Comparison of ENCODE assay signal across 11 cellular contexts in the genomic region with DNA sequence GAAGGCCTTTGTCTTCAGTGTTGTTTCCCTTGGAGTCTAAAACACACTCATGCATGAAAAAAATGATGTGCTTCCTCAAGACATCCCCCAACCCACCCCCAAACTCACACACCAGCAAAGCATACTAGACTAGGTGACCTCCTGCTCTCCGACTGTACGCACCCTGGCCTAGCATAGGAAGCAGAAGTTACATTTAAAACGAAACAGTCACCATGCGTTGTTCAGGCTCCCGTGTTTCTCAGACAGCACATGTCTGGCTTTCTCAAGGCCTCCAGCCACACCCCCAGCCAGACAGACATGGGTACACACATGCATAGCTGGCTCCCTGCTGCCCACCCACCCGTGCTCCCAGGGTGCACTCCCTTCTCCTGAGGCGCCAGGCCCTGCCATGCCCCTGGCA. TPM values are rescaled to one million over a fixed set of nuclear protein-coding genes. Genes with fewer than 3 reads are reported as not detected.
DNase-seq lines count a peak whose midpoint lies in the region; ATAC-seq and TF ChIP-seq lines count a peak whose summit lies in the region.
"Had no signal": no experiment of that assay in that cellular context is flagged by ENCODE, and none has a peak within 500 bp of the region (broad histone marks: within the 10 kb centered on the region; RNA-seq: fewer than 3 reads in every experiment).

No MANE protein-coding gene starts in this region.

- H2BK5ac ChIP-seq in IMR-90 (ENCODE audit: low read depth, low read length, poor library complexity, severe bottlenecking): no peak overlapping the region

- H3K27ac Mint-ChIP-seq in activated T-helper 1 cell treated with anti-CD3 and anti-CD28 coated beads, Interleukin-12 subunit alpha, Interleukin-12 subunit beta, Interleukin-2, Interleukin-4 antibody, amounts not matched to agents 30 ng/mL and 10 ng/mL and 1 ng/mL, durations not matched to agents 14 hours and 24 hours and 36 hours: no peak overlapping the region

- ATAC-seq in GM19351 (IDR thresholded peaks at IDR 0.05; ENCODE audit: unreplicated experiment) (peak; percentile 86), IMR-90 (ENCODE audit: low read depth) (no peak; the same call in 1 of the 2 replicates)

- peaks cover 20% of the 10 kb centered on the region for H3K36me3 Mint-ChIP-seq in activated T-helper 1 cell treated with anti-CD3 and anti-CD28 coated beads, Interleukin-12 subunit alpha, Interleukin-12 subunit beta, Interleukin-2, Interleukin-4 antibody, amounts not matched to agents 30 ng/mL and 10 ng/mL and 1 ng/mL, durations not matched to agents 14 hours and 24 hours and 36 hours (ENCODE audit: low read depth)

- H3K4me3 ChIP-seq in A673 (ENCODE audit: low read depth, low read length, poor library complexity, severe bottlenecking) (no peak overlapping the region), IMR-90 (ENCODE audit: insufficient read depth, low read depth, low read length) (no peak overlapping the region), fibroblast of villous mesenchyme (ENCODE audit: low read depth, low read length) (no peak overlapping the region), vagina (no peak overlapping the region)
- H3K4me3 ChIP-seq: heart right ventricle, ovary had no signal

- peaks cover 34% of the 10 kb centered on the region for H3K36me3 ChIP-seq in A673 (ENCODE audit: insufficient read depth, low read length, poor library complexity, severe bottlenecking)
- peaks cover 10% of the 10 kb centered on the region for H3K36me3 ChIP-seq in IMR-90 (ENCODE audit: control insufficient read depth, insufficient read depth, low read length)
- no peaks in the 10 kb centered on the region for H3K36me3 ChIP-seq in vagina
- H3K36me3 ChIP-seq: ovary had no signal

- peaks cover 3 to 27% of the 10 kb centered on the region in 2 experiments; a peak in 3 of 4 replicates for H3K79me1 ChIP-seq in IMR-90 (ENCODE audit: low read depth in 1 of 2, low read length in 2 of 2)

- H2BK120ac ChIP-seq in IMR-90 (ENCODE audit: low read depth, low read length): no peak overlapping the region

- no peak for TF ChIP-seq CTCF in A673 (conservative IDR thresholded peaks at IDR 0.05; ENCODE audit: low read depth, low read length)
- TF ChIP-seq CTCF in IMR-90 (conservative IDR thresholded peaks at IDR 0.05; ENCODE audit: low read depth, low read length): no peak
- no peak for TF ChIP-seq CTCF in fibroblast of villous mesenchyme (IDR thresholded peaks at IDR 0.05; ENCODE audit: insufficient read depth, low read depth, low read length)
- TF ChIP-seq CTCF in vagina (IDR thresholded peaks at IDR 0.05): no peak

- H3K14ac ChIP-seq in IMR-90 (replicated peaks; ENCODE audit: low read depth, low read length): no peak overlapping the region

- no peaks in the 10 kb centered on the region for H3K27me3 Mint-ChIP-seq in activated T-helper 1 cell treated with anti-CD3 and anti-CD28 coated beads, Interleukin-12 subunit alpha, Interleukin-12 subunit beta, Interleukin-2, Interleukin-4 antibody, amounts not matched to agents 30 ng/mL and 10 ng/mL and 1 ng/mL, durations not matched to agents 14 hours and 24 hours and 36 hours (ENCODE audit: insufficient read depth)

- no peak overlapping the region for H3K4ac ChIP-seq in IMR-90 (ENCODE audit: low read depth, low read length)

- TF ChIP-seq POLR2A in IMR-90 (IDR thresholded peaks at IDR 0.05; ENCODE audit: low read depth, low read length) (no peak), vagina (IDR thresholded peaks at IDR 0.05) (no peak)

- H2AK9ac ChIP-seq in IMR-90 (replicated peaks; ENCODE audit: low read depth, low read length, poor library complexity): no peak overlapping the region

- H4K91ac ChIP-seq in IMR-90 (ENCODE audit: insufficient read depth, low read depth, low read length): no peak overlapping the region

- no peak overlapping the region for H2BK20ac ChIP-seq in IMR-90 (ENCODE audit: low read depth, low read length)

- H2AK5ac ChIP-seq in IMR-90 (ENCODE audit: low read depth, low read length): no peak overlapping the region

- no peak overlapping the region for H4K5ac ChIP-seq in IMR-90 (ENCODE audit: low read depth, low read length)

- no peak overlapping the region for H3K56ac ChIP-seq in IMR-90 (ENCODE audit: extremely low read depth, insufficient read depth, low read length)

- 0 out of 2 replicates have a peak, but pooled peaks cover 3% of the 10 kb centered on the region for H3K9me1 ChIP-seq in IMR-90 (ENCODE audit: insufficient read depth, low read length)

- 63% methylated on average over 4 of the region's 7 CpGs; no CpG with 5 or more reads in 1 of the 2 experiments for WGBS in IMR-90 (ENCODE audit: extremely low coverage in 2 of 2, insufficient read length in 1 of 2), 2 experiments

- peaks cover 48% of the 10 kb centered on the region for H3K4me1 Mint-ChIP-seq in activated T-helper 1 cell treated with anti-CD3 and anti-CD28 coated beads, Interleukin-12 subunit alpha, Interleukin-12 subunit beta, Interleukin-2, Interleukin-4 antibody, amounts not matched to agents 30 ng/mL and 10 ng/mL and 1 ng/mL, durations not matched to agents 14 hours and 24 hours and 36 hours (ENCODE audit: low read depth)

- intact Hi-C loops in A673 (cut with micrococcal nuclease; ENCODE audit: unreplicated experiment) (no loop called here), IMR-90 (cut with micrococcal nuclease) (no loop called here), vagina (cut with DNase I) (no loop called here)
- intact Hi-C loops in activated T-helper 1 cell treated with anti-CD3 and anti-CD28 coated beads, Interleukin-12 subunit alpha, Interleukin-12 subunit beta, Interleukin-2, Interleukin-4 antibody, amounts not matched to agents 30 ng/mL and 10 ng/mL and 1 ng/mL, durations not matched to agents 14 hours and 24 hours and 36 hours (cut with micrococcal nuclease): no loop called here

- BruUV-seq in A673 (replicated peaks; lab: Mats Ljungman, UMichigan) (no TSS peak), IMR-90 (replicated peaks; lab: Mats Ljungman, UMichigan) (no TSS peak)

- in situ Hi-C loops in IMR-90 (cut with MboI; ENCODE audit: low sequenced_read_pairs): no loop called here

- H3K23ac ChIP-seq in IMR-90 (ENCODE audit: low read depth, low read length): no peak overlapping the region

- POLR2A ChIA-PET in A673 (lab: Charles Lee; ENCODE audit: low non-redundant PET): interaction anchor here (0.6 kb wide), 1 partner anchor 1457 kb away, joined by 3 read pairs; no protein-coding TSS in a partner anchor
- POLR2A ChIA-PET in IMR-90 (lab: Charles Lee; ENCODE audit: unreplicated experiment): no interaction called here

- H3K4me3 Mint-ChIP-seq in activated T-helper 1 cell treated with anti-CD3 and anti-CD28 coated beads, Interleukin-12 subunit alpha, Interleukin-12 subunit beta, Interleukin-2, Interleukin-4 antibody, amounts not matched to agents 30 ng/mL and 10 ng/mL and 1 ng/mL, durations not matched to agents 14 hours and 24 hours and 36 hours: no peak overlapping the region

- H3K27me3 ChIP-seq in A673 (replicated peaks; ENCODE audit: insufficient read depth, low read depth, low read length, poor library complexity) (no peaks in the 10 kb centered on the region), IMR-90 (ENCODE audit: control insufficient read depth, insufficient read depth, low read length) (no peaks in the 10 kb centered on the region), vagina (no peaks in the 10 kb centered on the region)
- H3K27me3 ChIP-seq: heart right ventricle, ovary had no signal

- no peak for TF ChIP-seq RAD21 in IMR-90 (IDR thresholded peaks at IDR 0.05; ENCODE audit: low read length)

- DNase-seq in A673 (ENCODE audit: low spot score) (no peak), IMR-90 (peak; percentile 20), fibroblast of villous mesenchyme (ENCODE audit: low read depth) (peak; percentile 37), vagina (ENCODE audit: extremely low spot score in 2 of 2) (no peak), cerebellar nuclear complex (lab: John Stamatoyannopoulos, UW) (no peak), NCI-H524 treated with DMSO at 0.1 percent for 48 hours (lab: John Stamatoyannopoulos, UW) (no peak)
- no peak for DNase-seq in activated T-helper 1 cell treated with anti-CD3 and anti-CD28 coated beads, Interleukin-12 subunit alpha, Interleukin-12 subunit beta, Interleukin-2, Interleukin-4 antibody, amounts not matched to agents 30 ng/mL and 10 ng/mL and 1 ng/mL, durations not matched to agents 14 hours and 24 hours and 36 hours (ENCODE audit: low spot score)
- DNase-seq: heart right ventricle, NCI-H510A treated with DMSO at 0.1 percent for 48 hours had no signal

- no peak overlapping the region for H4K8ac ChIP-seq in IMR-90 (ENCODE audit: low read depth in 2 of 2, low read length in 2 of 2)

- H2AFZ ChIP-seq in IMR-90 (replicated peaks; ENCODE audit: low read length, poor library complexity): no peak overlapping the region

- peak overlapping the region; percentile 96 for H3K27ac ChIP-seq in A673 (ENCODE audit: low read depth, low read length, poor library complexity, severe bottlenecking)
- no peak overlapping the region for H3K27ac ChIP-seq in IMR-90 (ENCODE audit: insufficient read depth, low read length)
- H3K27ac ChIP-seq in vagina: no peak overlapping the region

- H3K9me3 ChIP-seq in A673 (ENCODE audit: low read depth, low read length, poor library complexity, severe bottlenecking): no peaks in the 10 kb centered on the region
- H3K9me3 ChIP-seq in IMR-90 (ENCODE audit: control insufficient read depth, insufficient read depth, low read length): no peaks in the 10 kb centered on the region
- H3K9me3 ChIP-seq in vagina: no peaks in the 10 kb centered on the region
- H3K9me3 ChIP-seq: heart right ventricle, ovary had no signal

- H3K4me1 ChIP-seq in A673 (ENCODE audit: insufficient read depth, low read length, poor library complexity, severe bottlenecking): peaks cover 74% of the 10 kb centered on the region
- H3K4me1 ChIP-seq in IMR-90 (ENCODE audit: control insufficient read depth, insufficient read depth, low read length): peaks cover 4% of the 10 kb centered on the region; the same call in 1 of the 2 replicates
- no peaks in the 10 kb centered on the region for H3K4me1 ChIP-seq in vagina

- CTCF ChIA-PET in A673 (lab: Charles Lee) (no interaction called here), IMR-90 (lab: Yijun Ruan, JAX) (interaction anchor here (1.3 kb wide), 1 partner anchor 11 kb away, joined by 3 read pairs; no protein-coding TSS in a partner anchor)

- dilution Hi-C loops in IMR-90 (cut with HindIII; ENCODE audit: low sequenced_read_pairs, unreplicated experiment): no loop called here

- H4K20me1 ChIP-seq in IMR-90 (ENCODE audit: insufficient read depth, low read length): no peaks in the 10 kb centered on the region

- no peaks in the 10 kb centered on the region for H3K9me3 Mint-ChIP-seq in activated T-helper 1 cell treated with anti-CD3 and anti-CD28 coated beads, Interleukin-12 subunit alpha, Interleukin-12 subunit beta, Interleukin-2, Interleukin-4 antibody, amounts not matched to agents 30 ng/mL and 10 ng/mL and 1 ng/mL, durations not matched to agents 14 hours and 24 hours and 36 hours

- no peak overlapping the region for H3K9ac ChIP-seq in IMR-90 (ENCODE audit: low read depth, low read length)

- H3K18ac ChIP-seq in IMR-90 (ENCODE audit: low read depth, low read length): no peak overlapping the region

- no peak overlapping the region for H2BK15ac ChIP-seq in IMR-90 (ENCODE audit: low read depth, low read length)

- no peak overlapping the region for H3K4me2 ChIP-seq in IMR-90 (ENCODE audit: low read depth, low read length)

RNA-seq across cellular contexts. Expression of a gene that starts 28.7 kb away (rescaled TPM):
- total RNA-seq in A673 (2021) (0.34 TPM in 1 of 2 replicates, not detected in the other), IMR-90 (2012; rRNA removed) (under 0.01 and 0.18 TPM in 2 replicates), fibroblast of villous mesenchyme (not detected in 2 replicates), vagina (not detected)
- 0.21 and 0.22 TPM in 2 replicates for polyA plus RNA-seq in IMR-90 (2012; rRNA removed)
- 0.02 and 0.14 TPM in 2 replicates for polyA plus RNA-seq in IMR-90 (2012; cell fraction: cytosol; rRNA removed)
- polyA plus RNA-seq in IMR-90 (2012; cell fraction: nucleus; rRNA removed; ENCODE audit: low replicate concordance): 0.08 and 0.49 TPM in 2 replicates
- total RNA-seq in activated T-helper 1 cell treated with anti-CD3 and anti-CD28 coated beads, Interleukin-12 subunit alpha, Interleukin-12 subunit beta, Interleukin-2, Interleukin-4 antibody, amounts not matched to agents 30 ng/mL and 10 ng/mL and 1 ng/mL, durations not matched to agents 14 hours and 24 hours and 36 hours: not detected in 2 replicates

Comparison
In these comparisons a context has a peak if more than half of its experiments do, and no peak if none do; other contexts are left out.
1. DNase-seq: peak in IMR-90 (single experiment) and fibroblast of villous mesenchyme (single experiment); none in A673 (single experiment), vagina (0 of 2), cerebellar nuclear complex (0 of 2), activated T-helper 1 cell treated with anti-CD3 and anti-CD28 coated beads, Interleukin-12 subunit alpha, Interleukin-12 subunit beta, Interleukin-2, Interleukin-4 antibody, amounts not matched to agents 30 ng/mL and 10 ng/mL and 1 ng/mL, durations not matched to agents 14 hours and 24 hours and 36 hours (single experiment) and NCI-H524 treated with DMSO at 0.1 percent for 48 hours (single experiment).